Comparison of ENCODE assay signal across 13 cellular contexts in the genomic region with DNA sequence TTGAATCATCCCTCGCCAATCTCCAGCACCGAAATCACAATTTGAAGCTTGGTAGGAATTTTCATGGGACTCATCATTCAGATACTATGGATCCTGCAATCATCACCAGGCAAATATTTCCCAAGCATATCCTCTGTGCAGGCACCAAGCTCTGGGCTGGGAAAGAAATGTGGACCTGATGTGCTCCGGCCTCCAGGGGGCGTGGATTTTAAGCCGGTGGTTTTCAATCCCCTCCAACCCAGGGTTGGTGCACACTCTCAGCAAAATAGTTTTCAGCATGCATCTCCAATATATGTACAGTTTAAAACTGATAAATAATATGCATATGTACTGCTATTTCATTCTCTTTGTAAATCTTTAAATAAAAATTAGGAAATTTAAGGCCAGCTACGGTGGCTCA.
DNase-seq lines count a peak whose midpoint lies in the region; ATAC-seq, FAIRE-seq and TF ChIP-seq lines count a peak whose summit lies in the region.
"Had no signal": no experiment of that assay in that cellular context is flagged by ENCODE, and none has a peak within 500 bp of the region (broad histone marks: within the 10 kb centered on the region; RNA-seq: fewer than 3 reads in every experiment).

No MANE protein-coding gene starts in this region.

- no peak overlapping the region for H2BK5ac ChIP-seq in mesenchymal stem cell (ENCODE audit: low read depth, low read length, poor library complexity, severe bottlenecking)

- H3K27me3 Mint-ChIP-seq in astrocyte (ENCODE audit: low read depth, unreplicated experiment), result no peaks in the 10 kb centered on the region
- H3K27me3 Mint-ChIP-seq in CD4-positive, alpha-beta T cell, result no peaks in the 10 kb centered on the region

- H3K36me3 ChIP-seq in astrocyte (ENCODE audit: insufficient read depth, low read length) (peaks cover 2% of the 10 kb centered on the region), mesenchymal stem cell (ENCODE audit: control insufficient read depth in 1 of 2, insufficient read depth in 2 of 2, low read depth in 1 of 2, low read length in 2 of 2) (peaks cover 5 to 8% of the 10 kb centered on the region in 2 experiments), vagina (no peaks in the 10 kb centered on the region)

- peaks cover 2% of the 10 kb centered on the region for H3K9me3 Mint-ChIP-seq in astrocyte (ENCODE audit: unreplicated experiment)
- H3K9me3 Mint-ChIP-seq in CD4-positive, alpha-beta T cell, result no peaks in the 10 kb centered on the region

- H3K18ac ChIP-seq in mesenchymal stem cell (ENCODE audit: low read depth in 1 of 2, low read length in 2 of 2), result no peak overlapping the region

- H3K23ac ChIP-seq in mesenchymal stem cell (ENCODE audit: low read length in 2 of 2), result no peak overlapping the region

- H3K79me1 ChIP-seq in mesenchymal stem cell (replicated peaks; ENCODE audit: low read length, poor library complexity, severe bottlenecking), result peaks cover 3% of the 10 kb centered on the region

- no peak overlapping the region for H3K4me3 Mint-ChIP-seq in astrocyte (ENCODE audit: unreplicated experiment)
- no peak overlapping the region for H3K4me3 Mint-ChIP-seq in CD4-positive, alpha-beta T cell

- no peak overlapping the region for H3K27ac Mint-ChIP-seq in astrocyte (ENCODE audit: unreplicated experiment)
- no peak overlapping the region for H3K27ac Mint-ChIP-seq in CD4-positive, alpha-beta T cell

- no peaks in the 10 kb centered on the region for H3K9me3 ChIP-seq in astrocyte (ENCODE audit: insufficient read depth, low read depth, low read length)
- H3K9me3 ChIP-seq in mesenchymal stem cell (ENCODE audit: control insufficient read depth, low read length), result no peaks in the 10 kb centered on the region
- no peaks in the 10 kb centered on the region for H3K9me3 ChIP-seq in vagina
- no peaks in the 10 kb centered on the region for H3K9me3 ChIP-seq in CD4-positive, alpha-beta T cell (ENCODE audit: control insufficient read depth, low read length)
- H3K9me3 ChIP-seq: testis had no signal

- no peak for ATAC-seq in CD4-positive, alpha-beta T cell (ENCODE audit: poor library complexity)

- CTCF ChIA-PET in CD4-positive, alpha-beta T cell (lab: Charles Lee), result no interaction called here

- peak; percentile 57 for DNase-seq in D341Med (ENCODE audit: low spot score)
- peak; percentile 75 for DNase-seq in HuH-7 (ENCODE audit: low spot score)
- no peak for DNase-seq in astrocyte (ENCODE audit: low read depth)
- DNase-seq in mesenchymal stem cell, result peak; percentile 34
- DNase-seq in vagina (ENCODE audit: extremely low spot score in 2 of 2), result no peak
- DNase-seq in pons (ENCODE audit: low spot score), result no peak
- DNase-seq in occipital lobe (lab: John Stamatoyannopoulos, UW), result no peak
- DNase-seq in CD4-positive, alpha-beta T cell, result no peak
- DNase-seq: NCI-H1417 treated with DMSO at 0.1 percent for 48 hours; SIG-M5; stimulated activated CD4-positive, alpha-beta T cell treated with anti-CD3 and anti-CD28 coated beads, Interleukin-4, amount 100 ng/mL, for 4 hours; testis had no signal

- no peak overlapping the region for H3K4ac ChIP-seq in mesenchymal stem cell (ENCODE audit: low read depth in 1 of 2, low read length in 2 of 2)

- FAIRE-seq in astrocyte (lab: Jason Lieb, UNC), result no peak
- FAIRE-seq: GM12892 had no signal

- H3K27me3 ChIP-seq in astrocyte (ENCODE audit: insufficient read depth, low read length), result peaks cover 3% of the 10 kb centered on the region
- H3K27me3 ChIP-seq in mesenchymal stem cell (ENCODE audit: control insufficient read depth in 1 of 2, insufficient read depth in 1 of 2, low read length in 2 of 2), result no peaks in the 10 kb centered on the region
- H3K27me3 ChIP-seq in vagina, result no peaks in the 10 kb centered on the region
- no peaks in the 10 kb centered on the region for H3K27me3 ChIP-seq in CD4-positive, alpha-beta T cell (ENCODE audit: control insufficient read depth, insufficient read depth, low read length)
- H3K27me3 ChIP-seq: testis had no signal

- H3K14ac ChIP-seq in mesenchymal stem cell (ENCODE audit: low read length in 2 of 2), result no peak overlapping the region

- H3K4me2 ChIP-seq in astrocyte (ENCODE audit: low read length) (no peak overlapping the region), mesenchymal stem cell (ENCODE audit: low read length, poor library complexity, severe bottlenecking) (no peak overlapping the region)

- H3K4me1 Mint-ChIP-seq in astrocyte (ENCODE audit: low read depth, unreplicated experiment), result peaks cover 18% of the 10 kb centered on the region
- H3K4me1 Mint-ChIP-seq in CD4-positive, alpha-beta T cell (ENCODE audit: low read depth), result peaks cover 3% of the 10 kb centered on the region

- H4K91ac ChIP-seq in mesenchymal stem cell (ENCODE audit: low read length), result no peak overlapping the region

- H3K9ac ChIP-seq in astrocyte (ENCODE audit: low read length) (no peak overlapping the region), mesenchymal stem cell (ENCODE audit: low read length) (no peak overlapping the region)

- H2AFZ ChIP-seq in astrocyte (ENCODE audit: low read depth, low read length) (no peak overlapping the region), mesenchymal stem cell (ENCODE audit: low read depth, low read length) (no peak overlapping the region)

- H3K4me1 ChIP-seq in astrocyte (ENCODE audit: insufficient read depth, low read length) (peaks cover 12% of the 10 kb centered on the region), mesenchymal stem cell (ENCODE audit: control insufficient read depth, insufficient read depth, low read depth, low read length) (peaks cover 15% of the 10 kb centered on the region), vagina (peaks cover 13% of the 10 kb centered on the region)

- H3K4me3 ChIP-seq in astrocyte (ENCODE audit: insufficient read depth, low read depth, low read length), result no peak overlapping the region
- H3K4me3 ChIP-seq in mesenchymal stem cell (ENCODE audit: insufficient read depth in 1 of 2, low read depth in 1 of 2, low read length in 2 of 2), result no peak overlapping the region
- H3K4me3 ChIP-seq in vagina, result no peak overlapping the region
- H3K4me3 ChIP-seq: testis had no signal

- no peak overlapping the region for H4K8ac ChIP-seq in mesenchymal stem cell (ENCODE audit: low read length)

- 72% methylated on average over 4 of the region's 6 CpGs for WGBS in mesenchymal stem cell

- H2BK12ac ChIP-seq in mesenchymal stem cell (ENCODE audit: low read length in 2 of 2), result no peak overlapping the region

- H2BK15ac ChIP-seq in mesenchymal stem cell (ENCODE audit: low read depth, poor library complexity, severe bottlenecking), result no peak overlapping the region

- no peaks in the 10 kb centered on the region for H4K20me1 ChIP-seq in astrocyte (ENCODE audit: insufficient read depth, low read length)

- TF ChIP-seq POLR2A in vagina (IDR thresholded peaks at IDR 0.05), result no peak

- H3K79me2 ChIP-seq in astrocyte (ENCODE audit: insufficient read depth, low read length), result no peaks in the 10 kb centered on the region

- H3K27ac ChIP-seq in astrocyte (ENCODE audit: low read depth, low read length), result no peak overlapping the region
- H3K27ac ChIP-seq in mesenchymal stem cell (ENCODE audit: low read length, poor library complexity, severe bottlenecking), result no peak overlapping the region
- H3K27ac ChIP-seq in vagina, result no peak overlapping the region
- H3K27ac ChIP-seq in CD4-positive, alpha-beta T cell (ENCODE audit: low read depth, low read length), result no peak overlapping the region
- H3K27ac ChIP-seq: testis had no signal

- H2AK5ac ChIP-seq in mesenchymal stem cell (ENCODE audit: low read length, severe bottlenecking), result no peak overlapping the region

- POLR2A ChIA-PET in CD4-positive, alpha-beta T cell (lab: Charles Lee), result no interaction called here

- peaks cover 10% of the 10 kb centered on the region for H3K36me3 Mint-ChIP-seq in astrocyte (ENCODE audit: low read depth, unreplicated experiment)
- peaks cover 35% of the 10 kb centered on the region for H3K36me3 Mint-ChIP-seq in CD4-positive, alpha-beta T cell (ENCODE audit: low read depth)

- intact Hi-C loops in vagina (cut with DNase I), result no loop called here
- intact Hi-C loops in CD4-positive, alpha-beta T cell (cut with DNase I, micrococcal nuclease), result no loop called here

- TF ChIP-seq CTCF in astrocyte (IDR thresholded peaks at IDR 0.05; ENCODE audit: insufficient read depth, low read depth, low read length) (peak; percentile 33), vagina (IDR thresholded peaks at IDR 0.05) (no peak)
- TF ChIP-seq CTCF in CD4-positive, alpha-beta T cell (IDR thresholded peaks at IDR 0.05), result no peak

- no peak overlapping the region for H2BK120ac ChIP-seq in mesenchymal stem cell (ENCODE audit: low read depth, low read length)

Comparison
In these comparisons a context has a peak if more than half of its experiments do, and no peak if none do; other contexts are left out.
1. DNase-seq: peak in D341Med (single experiment), HuH-7 (single experiment) and mesenchymal stem cell (single experiment); none in astrocyte (single experiment), vagina (0 of 2), pons (single experiment), occipital lobe (single experiment) and CD4-positive, alpha-beta T cell (0 of 10).